Comparison of ENCODE assay signal across 17 cellular contexts in the genomic region with DNA sequence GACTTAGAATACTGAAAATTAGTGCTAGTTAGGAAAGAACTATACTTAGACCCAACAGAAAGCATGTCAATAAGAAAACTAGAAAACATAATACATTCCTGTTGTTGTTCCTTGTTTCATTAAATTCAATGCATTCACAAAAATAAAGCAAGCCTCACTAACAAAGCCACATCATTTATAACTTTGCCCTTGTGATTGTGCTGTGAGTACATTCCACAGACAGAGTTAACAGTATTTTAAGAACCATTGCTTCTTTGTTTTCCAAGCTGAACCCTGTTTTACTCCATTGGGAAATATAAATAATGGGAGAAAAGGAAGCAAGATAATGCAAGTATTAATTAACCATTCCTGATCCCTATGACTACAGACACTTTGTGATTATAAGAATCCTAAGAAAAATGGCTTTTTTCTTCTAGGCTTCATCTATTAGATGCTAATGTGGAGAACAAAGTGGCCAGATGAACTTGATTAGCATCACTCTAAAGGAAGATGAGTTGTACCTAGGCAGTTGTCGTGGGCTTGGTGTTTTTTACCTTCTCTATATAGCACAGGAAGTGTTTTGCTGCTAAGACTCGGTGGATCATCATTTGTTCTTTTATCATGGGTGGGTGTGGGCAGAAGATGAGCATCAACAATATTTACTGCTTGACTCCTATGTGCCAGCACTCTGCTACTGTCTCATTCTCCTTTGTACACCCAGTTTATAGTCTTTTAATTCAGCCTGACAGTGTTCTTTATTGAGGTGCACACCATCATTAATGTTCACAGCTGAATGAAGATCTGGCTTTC. TPM values are rescaled to one million over a fixed set of nuclear protein-coding genes. Genes with fewer than 3 reads are reported as not detected.
DNase-seq lines count a peak whose midpoint lies in the region; ATAC-seq, FAIRE-seq and TF ChIP-seq lines count a peak whose summit lies in the region.
"Had no signal": no experiment of that assay in that cellular context is flagged by ENCODE, and none has a peak within 500 bp of the region (broad histone marks: within the 10 kb centered on the region; RNA-seq: fewer than 3 reads in every experiment).

No MANE protein-coding gene starts in this region.

- H3K4me3 ChIP-seq in keratinocyte (ENCODE audit: control insufficient read depth in 2 of 3, extremely low read depth in 1 of 3, insufficient read depth in 2 of 3, low read depth in 1 of 3, low read length in 3 of 3): no peak overlapping the region
- H3K4me3 ChIP-seq: GM23338 had no signal

- CTCF ChIA-PET in activated CD4-positive, alpha-beta T cell treated with anti-CD3 and anti-CD28 coated beads for 36 hours (lab: Charles Lee): interaction anchor here (1.5 kb wide), 1 partner anchor 11 kb away, joined by 4 read pairs; no protein-coding TSS in a partner anchor

- no peak for TF ChIP-seq POLR2A in GM12892 (IDR thresholded peaks at IDR 0.05; ENCODE audit: low read depth, low read length)

- dilution Hi-C loops in keratinocyte (cut with MboI; ENCODE audit: extremely low pct_ligation_motif_present, low sequenced_read_pairs): no loop called here

- H3K4me1 Mint-ChIP-seq in activated CD4-positive, alpha-beta T cell treated with anti-CD3 and anti-CD28 coated beads for 36 hours: peaks cover 30% of the 10 kb centered on the region
- H3K4me1 Mint-ChIP-seq in stimulated activated effector memory CD8-positive, alpha-beta T cell treated with anti-CD3 and anti-CD28 coated beads, Interleukin-12 subunit alpha, Interleukin-12 subunit beta, amount 100 ng/mL, for 72 hours: peaks cover 28% of the 10 kb centered on the region

- intact Hi-C loops in activated CD4-positive, alpha-beta T cell treated with anti-CD3 and anti-CD28 coated beads for 36 hours (cut with DNase I, micrococcal nuclease): no loop called here

- peak; percentile 36 for ATAC-seq in activated CD4-positive, alpha-beta T cell treated with anti-CD3 and anti-CD28 coated beads for 36 hours
- no peak for ATAC-seq in stimulated activated effector memory CD8-positive, alpha-beta T cell treated with anti-CD3 and anti-CD28 coated beads, Interleukin-12 subunit alpha, Interleukin-12 subunit beta, amount 100 ng/mL, for 72 hours
- ATAC-seq: GM23338, Panc1 had no signal

- no peak overlapping the region for H2AFZ ChIP-seq in keratinocyte (ENCODE audit: control insufficient read depth, low read length)
- H2AFZ ChIP-seq: GM23338 had no signal

- no peaks in the 10 kb centered on the region for H4K20me1 ChIP-seq in keratinocyte (ENCODE audit: control insufficient read depth, extremely low read depth, insufficient read depth, low read length)

- H3K36me3 ChIP-seq in keratinocyte (ENCODE audit: control insufficient read depth in 2 of 2, extremely low read depth in 1 of 2, insufficient read depth in 2 of 2, low read length in 2 of 2): no peaks in the 10 kb centered on the region

- no peak overlapping the region for H3K4me2 ChIP-seq in keratinocyte (ENCODE audit: control insufficient read depth, extremely low read depth, insufficient read depth, low read depth, low read length)
- H3K4me2 ChIP-seq: GM23338 had no signal

- H3K27ac Mint-ChIP-seq in activated CD4-positive, alpha-beta T cell treated with anti-CD3 and anti-CD28 coated beads for 36 hours: peak overlapping the region; percentile 17
- peak overlapping the region; percentile 10 for H3K27ac Mint-ChIP-seq in stimulated activated effector memory CD8-positive, alpha-beta T cell treated with anti-CD3 and anti-CD28 coated beads, Interleukin-12 subunit alpha, Interleukin-12 subunit beta, amount 100 ng/mL, for 72 hours
- H3K27ac Mint-ChIP-seq: GM23338 had no signal

- no peak for DNase-seq in activated CD4-positive, alpha-beta T cell treated with anti-CD3 and anti-CD28 coated beads for 36 hours
- no peak for DNase-seq in activated CD4-positive, alpha-beta T cell treated with anti-CD3 and anti-CD28 coated beads for 48 hours
- DNase-seq in SK-MEL-5 (ENCODE audit: low read depth, low spot score) (peak; percentile 61), keratinocyte (ENCODE audit: low read depth, low spot score) (no peak), GM12892 (ENCODE audit: insufficient read length) (no peak), NAMALWA (ENCODE audit: low spot score) (no peak), NCI-H2171 treated with DMSO at 0.1 percent for 48 hours (lab: John Stamatoyannopoulos, UW) (no peak)
- DNase-seq in stimulated activated effector memory CD8-positive, alpha-beta T cell treated with anti-CD3 and anti-CD28 coated beads, Interleukin-12 subunit alpha, Interleukin-12 subunit beta, amount 100 ng/mL, for 72 hours (ENCODE audit: low spot score in 2 of 2): no peak
- DNase-seq: 8988T, Caco-2, DMS153, EL, NCI-H1417, NCI-H1930, NCI-H774 had no signal

- in situ Hi-C loops in SK-MEL-5 (cut with HindIII; ENCODE audit: low pct_unique_long_range_greater_than_20kb, low sequenced_read_pairs): no loop called here

- FAIRE-seq in keratinocyte (lab: Jason Lieb, UNC): peak; percentile 23
- no peak for FAIRE-seq in GM12892 (lab: Jason Lieb, UNC)

- no peaks in the 10 kb centered on the region for H3K27me3 Mint-ChIP-seq in activated CD4-positive, alpha-beta T cell treated with anti-CD3 and anti-CD28 coated beads for 36 hours

- no peaks in the 10 kb centered on the region for H3K9me1 ChIP-seq in keratinocyte (ENCODE audit: control insufficient read depth, extremely low read depth, insufficient read depth, low read length)

- POLR2A ChIA-PET in activated CD4-positive, alpha-beta T cell treated with anti-CD3 and anti-CD28 coated beads for 36 hours (lab: Charles Lee): no interaction called here

- H3K9me3 Mint-ChIP-seq in activated CD4-positive, alpha-beta T cell treated with anti-CD3 and anti-CD28 coated beads for 36 hours (ENCODE audit: low read depth): no peaks in the 10 kb centered on the region
- no peaks in the 10 kb centered on the region for H3K9me3 Mint-ChIP-seq in stimulated activated effector memory CD8-positive, alpha-beta T cell treated with anti-CD3 and anti-CD28 coated beads, Interleukin-12 subunit alpha, Interleukin-12 subunit beta, amount 100 ng/mL, for 72 hours
- H3K9me3 Mint-ChIP-seq: GM23338 had no signal

- no peaks in the 10 kb centered on the region for H3K36me3 Mint-ChIP-seq in activated CD4-positive, alpha-beta T cell treated with anti-CD3 and anti-CD28 coated beads for 36 hours (ENCODE audit: low read depth)
- no peaks in the 10 kb centered on the region for H3K36me3 Mint-ChIP-seq in stimulated activated effector memory CD8-positive, alpha-beta T cell treated with anti-CD3 and anti-CD28 coated beads, Interleukin-12 subunit alpha, Interleukin-12 subunit beta, amount 100 ng/mL, for 72 hours

- H3K9ac ChIP-seq in keratinocyte (ENCODE audit: control insufficient read depth, extremely low read depth, insufficient read depth, low read length): no peak overlapping the region

- H3K79me2 ChIP-seq in keratinocyte (ENCODE audit: control insufficient read depth, insufficient read depth, low read length): no peaks in the 10 kb centered on the region

- no peaks in the 10 kb centered on the region for H3K9me3 ChIP-seq in keratinocyte (ENCODE audit: control insufficient read depth, low read depth, low read length)
- H3K9me3 ChIP-seq: Caco-2 had no signal

- peaks cover 7% of the 10 kb centered on the region for H3K4me1 ChIP-seq in keratinocyte (ENCODE audit: control insufficient read depth, extremely low read depth, insufficient read depth, low read length)

- no peak overlapping the region for H3K27ac ChIP-seq in keratinocyte (ENCODE audit: control insufficient read depth, insufficient read depth, low read length)

- TF ChIP-seq CTCF in keratinocyte (optimal IDR thresholded peaks at IDR 0.05 in 1 of 3, IDR thresholded peaks at IDR 0.05 in 1 of 3, conservative IDR thresholded peaks at IDR 0.05 in 1 of 3; ENCODE audit: extremely low read depth in 1 of 3, insufficient read depth in 2 of 3, low read length in 3 of 3): no peak

- no peaks in the 10 kb centered on the region for H3K27me3 ChIP-seq in keratinocyte (ENCODE audit: control insufficient read depth, extremely low read depth, insufficient read depth, low read length)

- H3K4me3 Mint-ChIP-seq in activated CD4-positive, alpha-beta T cell treated with anti-CD3 and anti-CD28 coated beads for 36 hours: no peak overlapping the region
- H3K4me3 Mint-ChIP-seq in stimulated activated effector memory CD8-positive, alpha-beta T cell treated with anti-CD3 and anti-CD28 coated beads, Interleukin-12 subunit alpha, Interleukin-12 subunit beta, amount 100 ng/mL, for 72 hours: no peak overlapping the region
- H3K4me3 Mint-ChIP-seq: GM23338 had no signal

RNA-seq across cellular contexts. Expression of a gene that starts 34.2 kb away (rescaled TPM):
- total RNA-seq in activated CD4-positive, alpha-beta T cell treated with anti-CD3 and anti-CD28 coated beads for 36 hours: 1 to 10 TPM; 8.1 to 8.8 TPM
- total RNA-seq in SK-MEL-5 (2014; rRNA removed; shearing (Covaris generic)): 27.8 and 34.7 TPM in 2 replicates
- 18.0 and 20.4 TPM in 2 replicates for polyA plus RNA-seq in SK-MEL-5 (2015; cell fraction: cytosol; rRNA removed)
- polyA plus RNA-seq in SK-MEL-5 (2015; cell fraction: nucleus; rRNA removed): 16.1 and 16.2 TPM in 2 replicates
- polyA plus RNA-seq in keratinocyte: 4.0 to 7.0 TPM (median 6.0 TPM) in 3 replicates
- polyA plus RNA-seq in keratinocyte (2011; ENCODE audit: low read depth): 1.9 TPM
- 3.2 and 6.6 TPM in 2 replicates for polyA plus RNA-seq in keratinocyte (2011; cell fraction: cytosol; rRNA removed)
- 3.8 and 4.2 TPM in 2 replicates for polyA plus RNA-seq in keratinocyte (2011; cell fraction: nucleus; rRNA removed)
- 4.7 TPM in 2 replicates for polyA plus RNA-seq in keratinocyte (2012; ENCODE audit: low replicate concordance)
- 0.43 to 6.5 TPM (median 3.9 TPM) in 3 replicates for polyA minus RNA-seq in keratinocyte
- polyA minus RNA-seq in keratinocyte (2011; cell fraction: cytosol; rRNA and poly(A)+ RNA removed): 12.1 TPM
- 9.5 and 11.9 TPM in 2 replicates for polyA minus RNA-seq in keratinocyte (2011; cell fraction: nucleus; rRNA and poly(A)+ RNA removed)
- 7.7 TPM for polyA plus RNA-seq in GM12892 (2012; ENCODE audit: missing spikeins)
